1 cellular context compared by ENCODE assay signal in genomic region chr6:147160593-147160992, GRCh38.
TF ChIP-seq lines count a peak whose summit lies in the region.

No MANE protein-coding gene starts in this region.

TF ChIP-seq in K562, 482 proteins besides CTCF, POLR2A, EP300 and RAD21 (continued from another document):
- TF ChIP-seq, protein P1, sequence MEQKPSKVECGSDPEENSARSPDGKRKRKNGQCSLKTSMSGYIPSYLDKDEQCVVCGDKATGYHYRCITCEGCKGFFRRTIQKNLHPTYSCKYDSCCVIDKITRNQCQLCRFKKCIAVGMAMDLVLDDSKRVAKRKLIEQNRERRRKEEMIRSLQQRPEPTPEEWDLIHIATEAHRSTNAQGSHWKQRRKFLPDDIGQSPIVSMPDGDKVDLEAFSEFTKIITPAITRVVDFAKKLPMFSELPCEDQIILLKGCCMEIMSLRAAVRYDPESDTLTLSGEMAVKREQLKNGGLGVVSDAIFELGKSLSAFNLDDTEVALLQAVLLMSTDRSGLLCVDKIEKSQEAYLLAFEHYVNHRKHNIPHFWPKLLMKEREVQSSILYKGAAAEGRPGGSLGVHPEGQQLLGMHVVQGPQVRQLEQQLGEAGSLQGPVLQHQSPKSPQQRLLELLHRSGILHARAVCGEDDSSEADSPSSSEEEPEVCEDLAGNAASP (IDR thresholded peaks at IDR 0.05) = 0 out of 2 replicates have a peak, but pooled peaks have one; percentile 28
- TF ChIP-seq C11orf30 (IDR thresholded peaks at IDR 0.05; ENCODE audit: low read depth) (peak; percentile 64), KHSRP (IDR thresholded peaks at IDR 0.05) (0 out of 2 replicates have a peak, but pooled peaks have one; percentile 6), SNRNP70 (optimal IDR thresholded peaks at IDR 0.05; ENCODE audit: low read depth, low read length) (no peak), ZNF316 (IDR thresholded peaks at IDR 0.05) (peak; percentile 73), KDM4B (IDR thresholded peaks at IDR 0.05; ENCODE audit: borderline replicate concordance in 2 of 2, low read depth in 1 of 2) (0 out of 4 replicates have a peak, but pooled peaks of 1 of the 2 experiments have one; percentile 68)
